1 cellular context compared by ENCODE assay signal in the genomic region with DNA sequence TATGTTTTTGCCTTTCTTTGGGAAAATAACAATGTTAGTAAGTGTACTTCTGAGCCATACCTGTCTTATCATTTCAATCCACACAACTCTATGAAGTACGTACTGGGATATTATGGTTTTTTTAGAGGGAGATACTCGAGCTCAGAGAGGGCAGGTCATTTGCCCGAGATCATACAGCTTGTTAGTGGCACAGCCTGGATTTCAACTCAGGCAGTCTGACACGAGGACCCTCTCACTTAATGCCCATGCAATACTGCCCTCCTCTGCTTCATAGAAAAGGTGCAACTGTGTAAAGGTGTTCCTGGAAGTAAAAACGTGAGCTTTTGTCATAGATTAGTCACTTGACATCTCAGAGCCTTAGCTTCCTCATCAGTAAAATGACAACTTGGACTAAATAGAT.
TF ChIP-seq lines count a peak whose summit lies in the region.

No MANE protein-coding gene starts in this region.

TF ChIP-seq in GM12878, 131 proteins besides CTCF, POLR2A, EP300 and RAD21 (continued from another document):
- TF ChIP-seq, protein P1, sequence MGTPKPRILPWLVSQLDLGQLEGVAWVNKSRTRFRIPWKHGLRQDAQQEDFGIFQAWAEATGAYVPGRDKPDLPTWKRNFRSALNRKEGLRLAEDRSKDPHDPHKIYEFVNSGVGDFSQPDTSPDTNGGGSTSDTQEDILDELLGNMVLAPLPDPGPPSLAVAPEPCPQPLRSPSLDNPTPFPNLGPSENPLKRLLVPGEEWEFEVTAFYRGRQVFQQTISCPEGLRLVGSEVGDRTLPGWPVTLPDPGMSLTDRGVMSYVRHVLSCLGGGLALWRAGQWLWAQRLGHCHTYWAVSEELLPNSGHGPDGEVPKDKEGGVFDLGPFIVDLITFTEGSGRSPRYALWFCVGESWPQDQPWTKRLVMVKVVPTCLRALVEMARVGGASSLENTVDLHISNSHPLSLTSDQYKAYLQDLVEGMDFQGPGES (IDR thresholded peaks at IDR 0.05): no peak
- TF ChIP-seq TCF3 (IDR thresholded peaks at IDR 0.05; ENCODE audit: borderline replicate concordance, insufficient read depth, low read depth, low read length): no peak
- TF ChIP-seq FOXM1 (IDR thresholded peaks at IDR 0.05; ENCODE audit: low read depth, low read length): peak; percentile 66
- TF ChIP-seq MTA2 (IDR thresholded peaks at IDR 0.05; ENCODE audit: low read depth): no peak
- TF ChIP-seq NFXL1 (IDR thresholded peaks at IDR 0.05; ENCODE audit: borderline replicate concordance): peak; percentile 68; the same call in 1 of the 2 replicates
- no peak for TF ChIP-seq CUX1 (IDR thresholded peaks at IDR 0.05; ENCODE audit: insufficient replicate concordance, low read depth, low read length)
- peak; percentile 36; the same call in 1 of the 2 replicates for TF ChIP-seq IRF4 (IDR thresholded peaks at IDR 0.05; ENCODE audit: low read depth, low read length)
- TF ChIP-seq SMC3 (IDR thresholded peaks at IDR 0.05; ENCODE audit: borderline replicate concordance, low read length): peak; percentile 89
- no peak for TF ChIP-seq BRCA1 (IDR thresholded peaks at IDR 0.05; ENCODE audit: low read depth, low read length)
- TF ChIP-seq BHLHE40 (IDR thresholded peaks at IDR 0.05; ENCODE audit: borderline replicate concordance in 1 of 2, low read depth in 2 of 2, low read length in 1 of 2): peak; percentile 89 to 90
- TF ChIP-seq, protein P2, sequence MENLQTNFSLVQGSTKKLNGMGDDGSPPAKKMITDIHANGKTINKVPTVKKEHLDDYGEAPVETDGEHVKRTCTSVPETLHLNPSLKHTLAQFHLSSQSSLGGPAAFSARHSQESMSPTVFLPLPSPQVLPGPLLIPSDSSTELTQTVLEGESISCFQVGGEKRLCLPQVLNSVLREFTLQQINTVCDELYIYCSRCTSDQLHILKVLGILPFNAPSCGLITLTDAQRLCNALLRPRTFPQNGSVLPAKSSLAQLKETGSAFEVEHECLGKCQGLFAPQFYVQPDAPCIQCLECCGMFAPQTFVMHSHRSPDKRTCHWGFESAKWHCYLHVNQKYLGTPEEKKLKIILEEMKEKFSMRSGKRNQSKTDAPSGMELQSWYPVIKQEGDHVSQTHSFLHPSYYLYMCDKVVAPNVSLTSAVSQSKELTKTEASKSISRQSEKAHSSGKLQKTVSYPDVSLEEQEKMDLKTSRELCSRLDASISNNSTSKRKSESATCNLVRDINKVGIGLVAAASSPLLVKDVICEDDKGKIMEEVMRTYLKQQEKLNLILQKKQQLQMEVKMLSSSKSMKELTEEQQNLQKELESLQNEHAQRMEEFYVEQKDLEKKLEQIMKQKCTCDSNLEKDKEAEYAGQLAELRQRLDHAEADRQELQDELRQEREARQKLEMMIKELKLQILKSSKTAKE (IDR thresholded peaks at IDR 0.05; ENCODE audit: low read depth, poor library complexity, severe bottlenecking): peak; percentile 70
- TF ChIP-seq RUNX3 (IDR thresholded peaks at IDR 0.05; ENCODE audit: low read length): no peak
- 0 out of 2 replicates have a peak, but pooled peaks have one; percentile 38 for TF ChIP-seq CREM (IDR thresholded peaks at IDR 0.05; ENCODE audit: low read depth)
- TF ChIP-seq, protein P3, sequence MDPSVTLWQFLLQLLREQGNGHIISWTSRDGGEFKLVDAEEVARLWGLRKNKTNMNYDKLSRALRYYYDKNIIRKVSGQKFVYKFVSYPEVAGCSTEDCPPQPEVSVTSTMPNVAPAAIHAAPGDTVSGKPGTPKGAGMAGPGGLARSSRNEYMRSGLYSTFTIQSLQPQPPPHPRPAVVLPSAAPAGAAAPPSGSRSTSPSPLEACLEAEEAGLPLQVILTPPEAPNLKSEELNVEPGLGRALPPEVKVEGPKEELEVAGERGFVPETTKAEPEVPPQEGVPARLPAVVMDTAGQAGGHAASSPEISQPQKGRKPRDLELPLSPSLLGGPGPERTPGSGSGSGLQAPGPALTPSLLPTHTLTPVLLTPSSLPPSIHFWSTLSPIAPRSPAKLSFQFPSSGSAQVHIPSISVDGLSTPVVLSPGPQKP (IDR thresholded peaks at IDR 0.05; ENCODE audit: low read depth, low read length): no peak
